In the genomic region with DNA sequence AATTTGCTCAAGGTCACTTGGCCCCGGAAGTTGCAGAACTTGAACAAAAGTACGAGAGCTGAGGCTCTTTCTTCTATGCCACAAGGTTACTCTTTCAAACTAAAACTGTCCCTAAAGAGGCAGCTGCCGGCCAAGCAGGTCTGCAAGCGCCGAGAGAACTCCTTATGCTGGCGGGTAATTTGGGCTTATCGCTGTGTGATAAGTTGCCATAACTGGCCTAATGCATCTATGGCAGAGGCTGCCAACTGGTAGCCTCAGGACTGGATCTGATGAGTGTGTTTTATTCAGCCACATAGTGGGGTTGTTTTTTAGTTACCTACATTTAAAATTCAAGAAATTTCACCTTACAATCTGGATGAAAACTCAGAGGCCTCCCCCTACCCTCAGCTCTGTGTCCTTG, we compare ENCODE assay signal across 27 cellular contexts.
"Had no signal": no experiment of that assay in that cellular context is flagged by ENCODE, and none has a peak within 500 bp of the region (broad histone marks: within the 10 kb centered on the region; RNA-seq: fewer than 3 reads in every experiment).

No MANE protein-coding gene starts in this region.

- H3K27ac Mint-ChIP-seq: activated CD4-positive, alpha-beta memory T cell treated with anti-CD3 and anti-CD28 coated beads, Interleukin-2, amount 10 ng/mL, durations not matched to agents 7 days and 5 days; activated CD4-positive, alpha-beta T cell treated with anti-CD3 and anti-CD28 coated beads for 36 hours; activated naive CD4-positive, alpha-beta T cell treated with anti-CD3 and anti-CD28 coated beads for 36 hours; activated naive CD8-positive, alpha-beta T cell; activated T-helper 17 cell treated with anti-CD3 and anti-CD28 coated beads, Interleukin-2, amount 50 U/mL, for 72 hours had no signal

- H3K4me2 ChIP-seq: KMS-11 had no signal

- ATAC-seq: activated CD4-positive, alpha-beta T cell treated with anti-CD3 and anti-CD28 coated beads for 36 hours; activated T-helper 17 cell treated with anti-CD3 and anti-CD28 coated beads, Interleukin-2, amount 50 U/mL, for 72 hours had no signal

- DNase-seq: activated CD4-positive, alpha-beta memory T cell treated with anti-CD3 and anti-CD28 coated beads, Interleukin-2, amount 10 ng/mL, durations not matched to agents 7 days and 5 days; activated CD4-positive, alpha-beta T cell treated with anti-CD3 and anti-CD28 coated beads for 36 hours; activated CD4-positive, alpha-beta T cell treated with anti-CD3 and anti-CD28 coated beads, Interleukin-2, amount 50 U/mL, for 1 hour; activated CD4-positive, CD25-positive, alpha-beta regulatory T cell; activated gamma-delta T cell; activated naive CD4-positive, alpha-beta T cell treated with anti-CD3 and anti-CD28 coated beads for 36 hours; activated T-cell treated with anti-CD3 and anti-CD28 coated beads for 4 hours; activated T-cell treated with anti-CD3 and anti-CD28 coated beads, Interleukin-2, amount 50 U/mL, for 48 hours; amygdala; cerebellar nuclear complex; NCI-H1105; NCI-H1436; NCI-H1694 treated with DMSO at 0.1 percent for 48 hours; NCI-H2081 treated with DMSO at 0.1 percent for 48 hours; NCI-H2171 treated with DMSO at 0.1 percent for 48 hours; NCI-H226; NCI-H526 treated with DMSO at 0.1 percent for 48 hours; NK-92 treated with Interleukin-12 subunit alpha and Interleukin-12 subunit beta, amount 100 ng/mL, for 24 hours; OCI-M1; RPMI8226; SIG-M5; T-helper 1 cell had no signal

- H3K36me3 Mint-ChIP-seq: activated naive CD8-positive, alpha-beta T cell; brain had no signal

- H3K9ac ChIP-seq: KMS-11 had no signal

- H3K27ac ChIP-seq: KMS-11, VCaP had no signal

- H3K4me1 Mint-ChIP-seq: activated CD4-positive, alpha-beta T cell treated with anti-CD3 and anti-CD28 coated beads for 36 hours; activated T-helper 17 cell treated with anti-CD3 and anti-CD28 coated beads, Interleukin-2, amount 50 U/mL, for 72 hours had no signal

- H3K9me3 Mint-ChIP-seq: activated CD4-positive, alpha-beta memory T cell treated with anti-CD3 and anti-CD28 coated beads, Interleukin-2, amount 10 ng/mL, durations not matched to agents 7 days and 5 days; activated naive CD4-positive, alpha-beta T cell treated with anti-CD3 and anti-CD28 coated beads for 36 hours; activated T-helper 17 cell treated with anti-CD3 and anti-CD28 coated beads, Interleukin-2, amount 50 U/mL, for 72 hours had no signal

- H3K4me3 Mint-ChIP-seq: activated CD4-positive, alpha-beta memory T cell treated with anti-CD3 and anti-CD28 coated beads, Interleukin-2, amount 10 ng/mL, durations not matched to agents 7 days and 5 days; activated CD4-positive, alpha-beta T cell treated with anti-CD3 and anti-CD28 coated beads for 36 hours; activated naive CD4-positive, alpha-beta T cell treated with anti-CD3 and anti-CD28 coated beads for 36 hours; activated naive CD8-positive, alpha-beta T cell; activated T-helper 17 cell treated with anti-CD3 and anti-CD28 coated beads, Interleukin-2, amount 50 U/mL, for 72 hours; brain had no signal
